In genomic region chr4:4690854-4691253, GRCh38 we compare ENCODE assay signal across 25 cellular contexts.
"Had no signal": no experiment of that assay in that cellular context is flagged by ENCODE, and none has a peak within 500 bp of the region (broad histone marks: within the 10 kb centered on the region; RNA-seq: fewer than 3 reads in every experiment).

No MANE protein-coding gene starts in this region.

- H3K9me3 ChIP-seq: stomach, suprapubic skin, testis, thoracic aorta, thyroid gland, tibial artery, transverse colon, upper lobe of left lung, uterus, vagina had no signal

- H3K4me3 ChIP-seq: stomach, suprapubic skin, testis, thoracic aorta, thyroid gland, tibial artery, tibial nerve, transverse colon, upper lobe of left lung, uterus, vagina had no signal

- H3K4me1 ChIP-seq: suprapubic skin, tibial artery, tibial nerve, transverse colon, upper lobe of left lung, uterus, vagina had no signal

- DNase-seq: stimulated activated CD4-positive, alpha-beta T cell treated with anti-CD3 and anti-CD28 coated beads, Interleukin-2, amount 100 ng/mL, for 48 hours; stimulated activated CD4-positive, alpha-beta T cell treated with anti-CD3 and anti-CD28 coated beads, Interleukin-4, amount 100 ng/mL, for 1 hour; stimulated activated CD4-positive, alpha-beta T cell treated with anti-CD3 and anti-CD28 coated beads, Interleukin-4, amount 100 ng/mL, for 24 hours; stimulated activated CD4-positive, alpha-beta T cell treated with anti-CD3 and anti-CD28 coated beads, Interleukin-4, amount 100 ng/mL, for 4 hours; stimulated activated CD8-positive, alpha-beta memory T cell treated with anti-CD3 and anti-CD28 coated beads, Interleukin-4, amount 100 ng/mL, for 48 hours; stimulated activated naive B cell treated with anti-CD40 and anti-IgM and Interleukin-4, amounts not matched to agents 10 μg/mL and 1 μg/mL and 100 μg/mL, for 72 hours; stimulated activated naive CD4-positive, alpha-beta T cell; stimulated activated naive CD4-positive, alpha-beta T cell treated with Interleukin-2 at 50 U/mL for 16 hours; stimulated activated naive CD8-positive, alpha-beta T cell treated with anti-CD3 and anti-CD28 coated beads, Interleukin-15, amount 100 ng/mL, for 72 hours; stimulated activated naive CD8-positive, alpha-beta T cell treated with anti-CD3 and anti-CD28 coated beads, Interleukin-15, Interleukin-2, amounts not matched to agents 100 U/mL and 50 U/mL, for 24 hours; stomach; substantia nigra; testis; thyroid gland; tibial artery; transverse colon; trophoblast cell; upper lobe of left lung; uterus had no signal

- H3K27ac ChIP-seq: stomach, suprapubic skin, testis, thoracic aorta, thyroid gland, tibial artery, tibial nerve, transverse colon, upper lobe of left lung, uterus, vagina had no signal

- H3K27me3 ChIP-seq: stomach, suprapubic skin, testis, thyroid gland, tibial artery, tibial nerve, transverse colon, upper lobe of left lung, uterus, vagina had no signal

- H3K36me3 ChIP-seq: suprapubic skin, thoracic aorta, thyroid gland, transverse colon, upper lobe of left lung, uterus, vagina had no signal

- ATAC-seq: stimulated activated effector memory CD8-positive, alpha-beta T cell treated with anti-CD3 and anti-CD28 coated beads, Interleukin-12 subunit alpha, Interleukin-12 subunit beta, amount 100 ng/mL, for 72 hours; stimulated activated memory B cell treated with anti-CD40 and anti-IgM and Interleukin-4, amounts not matched to agents 10 μg/mL and 1 μg/mL and 100 μg/mL, for 72 hours; stimulated activated naive B cell treated with anti-CD40 and anti-IgM and Interleukin-4, amounts not matched to agents 10 μg/mL and 1 μg/mL and 100 μg/mL, for 72 hours; stimulated activated naive CD8-positive, alpha-beta T cell treated with anti-CD3 and anti-CD28 coated beads, Interleukin-15, amount 100 ng/mL, for 72 hours; stimulated activated naive CD8-positive, alpha-beta T cell treated with anti-CD3 and anti-CD28 coated beads, Interleukin-15, Interleukin-2, amounts not matched to agents 100 U/mL and 50 U/mL, for 24 hours had no signal
